In genomic region chr2:155377178-155377780, GRCh38 we compare ENCODE assay signal across 8 cellular contexts.
A peak's percentile ranks its signal among the peaks of the same experiment; 100 is the strongest.
DNase-seq lines count a peak whose midpoint lies in the region; ATAC-seq and TF ChIP-seq lines count a peak whose summit lies in the region.

No MANE protein-coding gene starts in this region.

- intact Hi-C loops in upper lobe of right lung (cut with DNase I), result no loop called here

- DNase-seq in DMS153 treated with DMSO at 0.1 percent for 48 hours (lab: John Stamatoyannopoulos, UW; ENCODE audit: unreplicated experiment) (peak; percentile 66), OCI-M1 (lab: John Stamatoyannopoulos, UW) (peak; percentile 66), fibroblast of gingiva (ENCODE audit: low read depth) (peak; percentile 14), upper lobe of right lung (no peak)
- DNase-seq in activated CD4-positive, alpha-beta T cell treated with anti-CD3 and anti-CD28 coated beads, Interleukin-2, amount 50 U/mL, for 1 hour, result no peak

- H3K27me3 ChIP-seq in upper lobe of right lung, result no peaks in the 10 kb centered on the region

- no peaks in the 10 kb centered on the region for H3K4me1 ChIP-seq in upper lobe of right lung

- ATAC-seq in HG03439 (IDR thresholded peaks at IDR 0.05; ENCODE audit: unreplicated experiment) (peak; percentile 56), upper lobe of right lung (no peak), HG02588 (IDR thresholded peaks at IDR 0.05; ENCODE audit: unreplicated experiment) (no peak), HG03097 (IDR thresholded peaks at IDR 0.05; ENCODE audit: low FRiP score, unreplicated experiment) (no peak)

- H3K27ac ChIP-seq in upper lobe of right lung, result no peak overlapping the region

- no peaks in the 10 kb centered on the region for H3K36me3 ChIP-seq in upper lobe of right lung

- TF ChIP-seq CTCF in upper lobe of right lung (IDR thresholded peaks at IDR 0.05), result peak; percentile 35

- H3K9me3 ChIP-seq in upper lobe of right lung, result no peaks in the 10 kb centered on the region

- H3K4me3 ChIP-seq in upper lobe of right lung, result no peak overlapping the region

Comparison
In these comparisons a context has a peak if more than half of its experiments do, and no peak if none do; other contexts are left out.
1. DNase-seq: peak in DMS153 treated with DMSO at 0.1 percent for 48 hours (single experiment), OCI-M1 (single experiment) and fibroblast of gingiva (single experiment); none in upper lobe of right lung (single experiment) and activated CD4-positive, alpha-beta T cell treated with anti-CD3 and anti-CD28 coated beads, Interleukin-2, amount 50 U/mL, for 1 hour (single experiment).